ENCODE assay signal across 19 cellular contexts in the genomic region with DNA sequence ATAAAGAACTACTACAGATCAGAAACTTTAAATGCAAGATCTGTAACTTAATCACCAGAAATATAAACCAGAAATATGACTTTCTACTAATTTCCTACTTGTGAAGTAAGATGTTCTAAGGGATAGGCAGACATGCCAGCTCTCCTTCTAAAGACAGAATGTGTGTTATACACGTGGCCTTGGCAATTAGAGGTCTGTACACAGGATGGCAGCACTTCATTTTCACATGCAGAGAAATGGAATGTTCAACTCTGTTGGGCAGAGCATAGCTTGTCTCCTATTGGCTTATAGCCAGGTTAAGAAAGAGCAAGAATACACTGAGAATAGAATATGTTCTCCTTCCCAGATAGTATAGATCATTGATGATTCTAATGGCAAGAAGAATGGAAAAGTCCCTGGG.
DNase-seq lines count a peak whose midpoint lies in the region; FAIRE-seq and TF ChIP-seq lines count a peak whose summit lies in the region.
"Had no signal": no experiment of that assay in that cellular context is flagged by ENCODE, and none has a peak within 500 bp of the region (broad histone marks: within the 10 kb centered on the region; RNA-seq: fewer than 3 reads in every experiment).

No MANE protein-coding gene starts in this region.

- H4K8ac ChIP-seq in H9 (replicated peaks; ENCODE audit: insufficient read length, low read depth, low read length) = no peak overlapping the region

- H3K4me3 ChIP-seq in SJSA1 (no peak overlapping the region), fibroblast of mammary gland (ENCODE audit: control insufficient read depth, low read depth, low read length) (no peak overlapping the region)
- H3K4me3 ChIP-seq: BLaER1 treated with 17β-estradiol and CSF1 and Interleukin-3, amounts not matched to agents 10 nM and 100 nM; psoas muscle had no signal

- no peak for FAIRE-seq in urothelium cell line (lab: Jason Lieb, UNC)

- H3K36me3 Mint-ChIP-seq in H9 (ENCODE audit: insufficient read depth in 1 of 3, low read depth in 3 of 3) = no peaks in the 10 kb centered on the region
- H3K36me3 Mint-ChIP-seq: naive thymus-derived CD4-positive, alpha-beta T cell had no signal

- H3K23me2 ChIP-seq in H9 (ENCODE audit: insufficient read length, low read depth, low read length, poor library complexity, severe bottlenecking) = no peaks in the 10 kb centered on the region

- H3K27ac ChIP-seq in H9 (ENCODE audit: insufficient read length, low read depth, low read length) (no peak overlapping the region), SJSA1 (peak overlapping the region; percentile 14; the same call in 1 of the 2 replicates)
- H3K27ac ChIP-seq: BLaER1 treated with 17β-estradiol and CSF1 and Interleukin-3, amounts not matched to agents 10 nM and 100 nM; psoas muscle had no signal

- no peak overlapping the region for H3K4me3 Mint-ChIP-seq in H9
- H3K4me3 Mint-ChIP-seq: activated CD4-positive, alpha-beta T cell treated with anti-CD3 and anti-CD28 coated beads, Interleukin-2, amount 10 ng/mL, durations not matched to agents 24 days and 14 days; activated naive CD8-positive, alpha-beta T cell treated with anti-CD3 and anti-CD28 coated beads, Interleukin-2, amount 50 U/mL, for 24 hours; activated T-cell treated with anti-CD3 and anti-CD28 coated beads, Interleukin-2, amount 50 U/mL, for 24 hours; naive thymus-derived CD4-positive, alpha-beta T cell; T-helper 2 cell treated with Interferon-gamma antibody and Interleukin-4, amounts not matched to agents 5 μg/mL and 100 μg/mL, for 36 hours had no signal

- no CpG with 5 or more reads among the region's 1 CpG for WGBS in H9 (ENCODE audit: extremely low coverage, insufficient read length, low lambda C conversion rate)

- peak; percentile 18; the same call in 1 of the 3 replicates for TF ChIP-seq CTCF in H9 (conservative IDR thresholded peaks at IDR 0.05)
- TF ChIP-seq CTCF in fibroblast of mammary gland (conservative IDR thresholded peaks at IDR 0.05; ENCODE audit: control insufficient read depth, insufficient read depth, low read depth, low read length) = no peak

- H3K4me2 ChIP-seq in H9 (ENCODE audit: insufficient read depth, insufficient read length, low read length) = no peak overlapping the region
- H3K4me2 ChIP-seq: BLaER1 treated with 17β-estradiol and CSF1 and Interleukin-3, amounts not matched to agents 10 nM and 100 nM had no signal

- H3K18ac ChIP-seq in H9 (ENCODE audit: insufficient read length, low read depth, low read length) = no peak overlapping the region

- H3K4ac ChIP-seq in H9 (ENCODE audit: low read depth, low read length) = no peak overlapping the region

- H3K4me1 Mint-ChIP-seq in H9 = peaks cover 3% of the 10 kb centered on the region in 2 experiments; a peak in 3 of 4 replicates
- H3K4me1 Mint-ChIP-seq: activated CD4-positive, alpha-beta T cell treated with anti-CD3 and anti-CD28 coated beads, Interleukin-2, amount 10 ng/mL, durations not matched to agents 24 days and 14 days; activated naive CD8-positive, alpha-beta T cell treated with anti-CD3 and anti-CD28 coated beads, Interleukin-2, amount 50 U/mL, for 24 hours; naive thymus-derived CD4-positive, alpha-beta T cell had no signal

- no peak overlapping the region for H3K27ac Mint-ChIP-seq in H9
- H3K27ac Mint-ChIP-seq: activated CD4-positive, alpha-beta T cell treated with anti-CD3 and anti-CD28 coated beads, Interleukin-2, amount 10 ng/mL, durations not matched to agents 24 days and 14 days; activated naive CD8-positive, alpha-beta T cell treated with anti-CD3 and anti-CD28 coated beads, Interleukin-2, amount 50 U/mL, for 24 hours; activated T-cell treated with anti-CD3 and anti-CD28 coated beads, Interleukin-2, amount 50 U/mL, for 24 hours; naive thymus-derived CD4-positive, alpha-beta T cell; T-helper 2 cell treated with Interferon-gamma antibody and Interleukin-4, amounts not matched to agents 5 μg/mL and 100 μg/mL, for 36 hours had no signal

- 0 out of 2 replicates have a peak, but pooled peaks cover 1% of the 10 kb centered on the region for H3K27me3 Mint-ChIP-seq in H9 (ENCODE audit: low read depth)
- H3K27me3 Mint-ChIP-seq: activated CD4-positive, alpha-beta T cell treated with anti-CD3 and anti-CD28 coated beads, Interleukin-2, amount 10 ng/mL, durations not matched to agents 24 days and 14 days; activated naive CD8-positive, alpha-beta T cell treated with anti-CD3 and anti-CD28 coated beads, Interleukin-2, amount 50 U/mL, for 24 hours; activated T-cell treated with anti-CD3 and anti-CD28 coated beads, Interleukin-2, amount 50 U/mL, for 24 hours; naive thymus-derived CD4-positive, alpha-beta T cell had no signal

- H3K9me3 Mint-ChIP-seq in H9 = no peaks in the 10 kb centered on the region
- H3K9me3 Mint-ChIP-seq: activated CD4-positive, alpha-beta T cell treated with anti-CD3 and anti-CD28 coated beads, Interleukin-2, amount 10 ng/mL, durations not matched to agents 24 days and 14 days; activated naive CD8-positive, alpha-beta T cell treated with anti-CD3 and anti-CD28 coated beads, Interleukin-2, amount 50 U/mL, for 24 hours; activated T-cell treated with anti-CD3 and anti-CD28 coated beads, Interleukin-2, amount 50 U/mL, for 24 hours; naive thymus-derived CD4-positive, alpha-beta T cell; T-helper 2 cell treated with Interferon-gamma antibody and Interleukin-4, amounts not matched to agents 5 μg/mL and 100 μg/mL, for 36 hours had no signal

- no peak overlapping the region for H3T11ph ChIP-seq in H9 (ENCODE audit: low read length)

- H3K79me2 ChIP-seq in H9 (ENCODE audit: insufficient read depth, low read length) = no peaks in the 10 kb centered on the region

- H3K79me1 ChIP-seq in H9 (ENCODE audit: insufficient read depth, low read depth, low read length, poor library complexity, severe bottlenecking) = no peaks in the 10 kb centered on the region

- no peak overlapping the region for H2BK12ac ChIP-seq in H9 (ENCODE audit: insufficient read length, low read depth, low read length)

- no peak for DNase-seq in H9
- no peak for DNase-seq in SJSA1 (ENCODE audit: low read depth in 1 of 2, low spot score in 2 of 2)
- DNase-seq in fibroblast of mammary gland (ENCODE audit: low read depth) = peak; percentile 42
- DNase-seq in renal cortical epithelial cell (ENCODE audit: low read depth) = peak; percentile 72
- DNase-seq in foreskin melanocyte = no peak
- no peak for DNase-seq in NOMO-1 treated with DMSO at 0.1 percent for 48 hours (lab: John Stamatoyannopoulos, UW; ENCODE audit: unreplicated experiment)
- DNase-seq in urothelium cell line (ENCODE audit: low spot score) = no peak
- DNase-seq in NCI-H82 (lab: John Stamatoyannopoulos, UW) = no peak
- DNase-seq: activated CD4-positive, alpha-beta T cell treated with anti-CD3 and anti-CD28 coated beads, Interleukin-2, amount 10 ng/mL, durations not matched to agents 24 days and 14 days; activated naive CD8-positive, alpha-beta T cell treated with anti-CD3 and anti-CD28 coated beads, Interleukin-2, amount 50 U/mL, for 24 hours; activated T-cell treated with anti-CD3 and anti-CD28 coated beads, Interleukin-2, amount 50 U/mL, for 24 hours; hippocampal formation; naive thymus-derived CD4-positive, alpha-beta T cell; NCI-H2029; NCI-H526 treated with DMSO at 0.1 percent for 48 hours; psoas muscle; stimulated activated CD4-positive, alpha-beta T cell treated with anti-CD3 and anti-CD28 coated beads, Interleukin-15, amount 100 ng/mL, for 24 hours had no signal

- no peak overlapping the region for H4K5ac ChIP-seq in H9 (ENCODE audit: insufficient read length, low read depth, low read length)

- no peak overlapping the region for H2BK5ac ChIP-seq in H9 (ENCODE audit: insufficient read length, low read length)

- no peak overlapping the region for H2BK20ac ChIP-seq in H9 (ENCODE audit: low read depth, low read length, poor library complexity, severe bottlenecking)

- H3K9ac ChIP-seq in H9 (ENCODE audit: extremely low read depth, insufficient read length, low read length) = no peak overlapping the region
- H3K9ac ChIP-seq: BLaER1 treated with 17β-estradiol and CSF1 and Interleukin-3, amounts not matched to agents 10 nM and 100 nM had no signal

- H2AK5ac ChIP-seq in H9 (ENCODE audit: insufficient read length, low read length) = no peak overlapping the region

- H3K9me3 ChIP-seq in H9 (ENCODE audit: control insufficient read depth, low read depth, low read length) = no peaks in the 10 kb centered on the region
- H3K9me3 ChIP-seq in SJSA1 (replicated peaks) = no peaks in the 10 kb centered on the region
- H3K9me3 ChIP-seq: BLaER1 treated with 17β-estradiol and CSF1 and Interleukin-3, amounts not matched to agents 10 nM and 100 nM; psoas muscle had no signal

- no peaks in the 10 kb centered on the region for H3K36me3 ChIP-seq in SJSA1
- H3K36me3 ChIP-seq: BLaER1 treated with 17β-estradiol and CSF1 and Interleukin-3, amounts not matched to agents 10 nM and 100 nM had no signal

- no peaks in the 10 kb centered on the region for H4K20me1 ChIP-seq in H9 (ENCODE audit: control insufficient read depth, insufficient read depth, insufficient read length)
- H4K20me1 ChIP-seq: BLaER1 treated with 17β-estradiol and CSF1 and Interleukin-3, amounts not matched to agents 10 nM and 100 nM had no signal

- H2BK120ac ChIP-seq in H9 (ENCODE audit: low read depth, low read length, poor library complexity, severe bottlenecking) = no peak overlapping the region

- H3K4me1 ChIP-seq in H9 (ENCODE audit: insufficient read depth, low read length) (no peaks in the 10 kb centered on the region), SJSA1 (replicated peaks) (peaks cover 17% of the 10 kb centered on the region)
- H3K4me1 ChIP-seq: BLaER1 treated with 17β-estradiol and CSF1 and Interleukin-3, amounts not matched to agents 10 nM and 100 nM; psoas muscle had no signal

- no peak overlapping the region for H2AFZ ChIP-seq in H9 (ENCODE audit: low read length)

- no peak overlapping the region for H2BK15ac ChIP-seq in H9 (ENCODE audit: low read depth, low read length)

- H3K23ac ChIP-seq in H9 (ENCODE audit: insufficient read length, low read depth, low read length) = no peak overlapping the region

- H4K91ac ChIP-seq in H9 (ENCODE audit: insufficient read length, low read depth, low read length) = no peak overlapping the region

- H3K27me3 ChIP-seq in H9 (ENCODE audit: insufficient read depth, low read length) = no peaks in the 10 kb centered on the region
- H3K27me3 ChIP-seq in SJSA1 (replicated peaks) = no peaks in the 10 kb centered on the region
- H3K27me3 ChIP-seq: BLaER1 treated with 17β-estradiol and CSF1 and Interleukin-3, amounts not matched to agents 10 nM and 100 nM had no signal

- no peak overlapping the region for H3K56ac ChIP-seq in H9 (ENCODE audit: insufficient read length, low read depth, low read length)

- H3K14ac ChIP-seq in H9 (ENCODE audit: insufficient read depth, low read length) = no peak overlapping the region

Comparison
In these comparisons a context has a peak if more than half of its experiments do, and no peak if none do; other contexts are left out.
1. DNase-seq: peak in fibroblast of mammary gland (single experiment) and renal cortical epithelial cell (single experiment); none in H9 (single experiment), SJSA1 (0 of 2), foreskin melanocyte (single experiment), NOMO-1 treated with DMSO at 0.1 percent for 48 hours (single experiment), urothelium cell line (single experiment) and NCI-H82 (single experiment).